1 cellular context compared by ENCODE assay signal in the genomic region with DNA sequence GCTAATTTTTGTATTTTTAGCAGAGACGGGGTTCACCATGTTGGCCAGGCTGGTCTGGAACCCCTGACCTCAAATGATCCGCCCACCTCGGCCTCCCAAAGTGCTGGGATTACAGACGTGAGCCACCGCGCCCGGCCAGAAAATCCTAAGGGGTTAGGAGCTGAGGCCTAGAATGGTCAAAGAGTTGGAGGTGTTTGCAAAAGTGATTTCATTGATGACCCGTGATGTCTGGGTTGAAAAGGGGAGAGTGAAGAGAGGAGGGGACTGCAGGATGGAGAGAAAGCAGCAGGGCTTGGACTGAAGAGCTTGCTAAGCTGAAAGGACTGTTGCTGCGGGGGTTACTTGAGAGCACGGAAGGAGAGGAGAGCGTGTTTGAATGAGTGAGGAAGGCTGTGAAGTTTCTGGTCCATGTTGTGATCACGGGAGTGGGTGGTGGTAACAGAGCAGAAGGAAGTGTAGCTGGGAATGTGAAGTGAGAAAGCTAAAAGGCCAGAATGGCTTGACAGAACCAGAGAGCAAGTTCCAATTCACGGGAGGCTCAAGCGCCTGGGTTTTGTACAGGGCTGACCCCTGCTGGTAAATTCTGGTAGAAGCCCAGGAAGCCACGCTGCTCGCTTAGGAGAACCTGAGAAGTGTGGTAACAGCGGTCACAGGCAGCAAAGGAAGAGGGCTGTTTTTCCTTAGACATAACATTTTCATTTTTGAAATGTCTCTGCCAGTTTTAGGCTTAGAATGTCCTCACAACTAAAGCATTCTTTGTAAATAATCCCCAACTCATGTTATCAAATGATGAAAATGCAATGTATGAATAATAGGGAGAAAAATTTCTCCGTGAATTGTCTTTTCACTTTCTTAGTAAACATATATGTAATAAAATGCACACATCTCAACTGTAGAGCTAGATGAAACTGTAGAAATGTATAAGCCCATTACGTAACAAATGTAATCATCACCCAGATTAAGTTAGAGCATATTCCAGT.
A peak's percentile ranks its signal among the peaks of the same experiment; 100 is the strongest.
TF ChIP-seq lines count a peak whose summit lies in the region.

No MANE protein-coding gene starts in this region.

TF ChIP-seq in HepG2, 621 proteins besides CTCF, POLR2A, EP300 and RAD21 (continued from another document and continues in another):
- TF ChIP-seq, protein P1, sequence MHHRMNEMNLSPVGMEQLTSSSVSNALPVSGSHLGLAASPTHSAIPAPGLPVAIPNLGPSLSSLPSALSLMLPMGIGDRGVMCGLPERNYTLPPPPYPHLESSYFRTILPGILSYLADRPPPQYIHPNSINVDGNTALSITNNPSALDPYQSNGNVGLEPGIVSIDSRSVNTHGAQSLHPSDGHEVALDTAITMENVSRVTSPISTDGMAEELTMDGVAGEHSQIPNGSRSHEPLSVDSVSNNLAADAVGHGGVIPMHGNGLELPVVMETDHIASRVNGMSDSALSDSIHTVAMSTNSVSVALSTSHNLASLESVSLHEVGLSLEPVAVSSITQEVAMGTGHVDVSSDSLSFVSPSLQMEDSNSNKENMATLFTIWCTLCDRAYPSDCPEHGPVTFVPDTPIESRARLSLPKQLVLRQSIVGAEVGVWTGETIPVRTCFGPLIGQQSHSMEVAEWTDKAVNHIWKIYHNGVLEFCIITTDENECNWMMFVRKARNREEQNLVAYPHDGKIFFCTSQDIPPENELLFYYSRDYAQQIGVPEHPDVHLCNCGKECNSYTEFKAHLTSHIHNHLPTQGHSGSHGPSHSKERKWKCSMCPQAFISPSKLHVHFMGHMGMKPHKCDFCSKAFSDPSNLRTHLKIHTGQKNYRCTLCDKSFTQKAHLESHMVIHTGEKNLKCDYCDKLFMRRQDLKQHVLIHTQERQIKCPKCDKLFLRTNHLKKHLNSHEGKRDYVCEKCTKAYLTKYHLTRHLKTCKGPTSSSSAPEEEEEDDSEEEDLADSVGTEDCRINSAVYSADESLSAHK (CRISPR knock-in tag; IDR thresholded peaks at IDR 0.05; ENCODE audit: borderline replicate concordance), result no peak
- no peak for TF ChIP-seq SMARCC2 (IDR thresholded peaks at IDR 0.05)
- TF ChIP-seq, protein P2, sequence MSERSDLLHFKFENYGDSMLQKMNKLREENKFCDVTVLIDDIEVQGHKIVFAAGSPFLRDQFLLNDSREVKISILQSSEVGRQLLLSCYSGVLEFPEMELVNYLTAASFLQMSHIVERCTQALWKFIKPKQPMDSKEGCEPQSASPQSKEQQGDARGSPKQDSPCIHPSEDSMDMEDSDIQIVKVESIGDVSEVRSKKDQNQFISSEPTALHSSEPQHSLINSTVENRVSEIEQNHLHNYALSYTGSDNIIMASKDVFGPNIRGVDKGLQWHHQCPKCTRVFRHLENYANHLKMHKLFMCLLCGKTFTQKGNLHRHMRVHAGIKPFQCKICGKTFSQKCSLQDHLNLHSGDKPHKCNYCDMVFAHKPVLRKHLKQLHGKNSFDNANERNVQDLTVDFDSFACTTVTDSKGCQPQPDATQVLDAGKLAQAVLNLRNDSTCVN (CRISPR knock-in tag; IDR thresholded peaks at IDR 0.05; ENCODE audit: borderline replicate concordance), result 0 out of 2 replicates have a peak, but pooled peaks have one; percentile 18
- TF ChIP-seq, protein P3, sequence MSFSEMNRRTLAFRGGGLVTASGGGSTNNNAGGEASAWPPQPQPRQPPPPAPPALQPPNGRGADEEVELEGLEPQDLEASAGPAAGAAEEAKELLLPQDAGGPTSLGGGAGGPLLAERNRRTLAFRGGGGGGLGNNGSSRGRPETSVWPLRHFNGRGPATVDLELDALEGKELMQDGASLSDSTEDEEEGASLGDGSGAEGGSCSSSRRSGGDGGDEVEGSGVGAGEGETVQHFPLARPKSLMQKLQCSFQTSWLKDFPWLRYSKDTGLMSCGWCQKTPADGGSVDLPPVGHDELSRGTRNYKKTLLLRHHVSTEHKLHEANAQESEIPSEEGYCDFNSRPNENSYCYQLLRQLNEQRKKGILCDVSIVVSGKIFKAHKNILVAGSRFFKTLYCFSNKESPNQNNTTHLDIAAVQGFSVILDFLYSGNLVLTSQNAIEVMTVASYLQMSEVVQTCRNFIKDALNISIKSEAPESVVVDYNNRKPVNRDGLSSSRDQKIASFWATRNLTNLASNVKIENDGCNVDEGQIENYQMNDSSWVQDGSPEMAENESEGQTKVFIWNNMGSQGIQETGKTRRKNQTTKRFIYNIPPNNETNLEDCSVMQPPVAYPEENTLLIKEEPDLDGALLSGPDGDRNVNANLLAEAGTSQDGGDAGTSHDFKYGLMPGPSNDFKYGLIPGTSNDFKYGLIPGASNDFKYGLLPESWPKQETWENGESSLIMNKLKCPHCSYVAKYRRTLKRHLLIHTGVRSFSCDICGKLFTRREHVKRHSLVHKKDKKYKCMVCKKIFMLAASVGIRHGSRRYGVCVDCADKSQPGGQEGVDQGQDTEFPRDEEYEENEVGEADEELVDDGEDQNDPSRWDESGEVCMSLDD (CRISPR knock-in tag; IDR thresholded peaks at IDR 0.05; ENCODE audit: borderline replicate concordance), result no peak
- TF ChIP-seq PHB2 (IDR thresholded peaks at IDR 0.05; ENCODE audit: partially characterized antibody), result no peak
- TF ChIP-seq HNF4A (CRISPR knock-in tag; IDR thresholded peaks at IDR 0.05), result peak; percentile 57
- no peak for TF ChIP-seq KDM3A (CRISPR knock-in tag; IDR thresholded peaks at IDR 0.05; ENCODE audit: low read depth)
- TF ChIP-seq ZNF44 (CRISPR knock-in tag; IDR thresholded peaks at IDR 0.05), result no peak
- no peak; the same call in 1 of the 2 replicates for TF ChIP-seq TSC22D2 (CRISPR knock-in tag; IDR thresholded peaks at IDR 0.05; ENCODE audit: borderline replicate concordance)
- TF ChIP-seq MXI1 (IDR thresholded peaks at IDR 0.05; ENCODE audit: borderline replicate concordance, low read depth, low read length), result peak; percentile 63; the same call in 1 of the 3 replicates
- no peak for TF ChIP-seq TAF15 (IDR thresholded peaks at IDR 0.05; ENCODE audit: low read depth, low read length, poor library complexity, severe bottlenecking)
- TF ChIP-seq, protein P4, sequence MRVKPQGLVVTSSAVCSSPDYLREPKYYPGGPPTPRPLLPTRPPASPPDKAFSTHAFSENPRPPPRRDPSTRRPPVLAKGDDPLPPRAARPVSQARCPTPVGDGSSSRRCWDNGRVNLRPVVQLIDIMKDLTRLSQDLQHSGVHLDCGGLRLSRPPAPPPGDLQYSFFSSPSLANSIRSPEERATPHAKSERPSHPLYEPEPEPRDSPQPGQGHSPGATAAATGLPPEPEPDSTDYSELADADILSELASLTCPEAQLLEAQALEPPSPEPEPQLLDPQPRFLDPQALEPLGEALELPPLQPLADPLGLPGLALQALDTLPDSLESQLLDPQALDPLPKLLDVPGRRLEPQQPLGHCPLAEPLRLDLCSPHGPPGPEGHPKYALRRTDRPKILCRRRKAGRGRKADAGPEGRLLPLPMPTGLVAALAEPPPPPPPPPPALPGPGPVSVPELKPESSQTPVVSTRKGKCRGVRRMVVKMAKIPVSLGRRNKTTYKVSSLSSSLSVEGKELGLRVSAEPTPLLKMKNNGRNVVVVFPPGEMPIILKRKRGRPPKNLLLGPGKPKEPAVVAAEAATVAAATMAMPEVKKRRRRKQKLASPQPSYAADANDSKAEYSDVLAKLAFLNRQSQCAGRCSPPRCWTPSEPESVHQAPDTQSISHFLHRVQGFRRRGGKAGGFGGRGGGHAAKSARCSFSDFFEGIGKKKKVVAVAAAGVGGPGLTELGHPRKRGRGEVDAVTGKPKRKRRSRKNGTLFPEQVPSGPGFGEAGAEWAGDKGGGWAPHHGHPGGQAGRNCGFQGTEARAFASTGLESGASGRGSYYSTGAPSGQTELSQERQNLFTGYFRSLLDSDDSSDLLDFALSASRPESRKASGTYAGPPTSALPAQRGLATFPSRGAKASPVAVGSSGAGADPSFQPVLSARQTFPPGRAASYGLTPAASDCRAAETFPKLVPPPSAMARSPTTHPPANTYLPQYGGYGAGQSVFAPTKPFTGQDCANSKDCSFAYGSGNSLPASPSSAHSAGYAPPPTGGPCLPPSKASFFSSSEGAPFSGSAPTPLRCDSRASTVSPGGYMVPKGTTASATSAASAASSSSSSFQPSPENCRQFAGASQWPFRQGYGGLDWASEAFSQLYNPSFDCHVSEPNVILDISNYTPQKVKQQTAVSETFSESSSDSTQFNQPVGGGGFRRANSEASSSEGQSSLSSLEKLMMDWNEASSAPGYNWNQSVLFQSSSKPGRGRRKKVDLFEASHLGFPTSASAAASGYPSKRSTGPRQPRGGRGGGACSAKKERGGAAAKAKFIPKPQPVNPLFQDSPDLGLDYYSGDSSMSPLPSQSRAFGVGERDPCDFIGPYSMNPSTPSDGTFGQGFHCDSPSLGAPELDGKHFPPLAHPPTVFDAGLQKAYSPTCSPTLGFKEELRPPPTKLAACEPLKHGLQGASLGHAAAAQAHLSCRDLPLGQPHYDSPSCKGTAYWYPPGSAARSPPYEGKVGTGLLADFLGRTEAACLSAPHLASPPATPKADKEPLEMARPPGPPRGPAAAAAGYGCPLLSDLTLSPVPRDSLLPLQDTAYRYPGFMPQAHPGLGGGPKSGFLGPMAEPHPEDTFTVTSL (CRISPR knock-in tag; IDR thresholded peaks at IDR 0.05; ENCODE audit: borderline replicate concordance), result no peak
- peak; percentile 78 for TF ChIP-seq XRCC5 (optimal IDR thresholded peaks at IDR 0.05; ENCODE audit: low read length)
- peak; percentile 47; the same call in 1 of the 2 replicates for TF ChIP-seq ZNF788 (CRISPR knock-in tag; IDR thresholded peaks at IDR 0.05; ENCODE audit: borderline replicate concordance)
- no peak for TF ChIP-seq NBN (conservative IDR thresholded peaks at IDR 0.05)
- TF ChIP-seq, protein P5, sequence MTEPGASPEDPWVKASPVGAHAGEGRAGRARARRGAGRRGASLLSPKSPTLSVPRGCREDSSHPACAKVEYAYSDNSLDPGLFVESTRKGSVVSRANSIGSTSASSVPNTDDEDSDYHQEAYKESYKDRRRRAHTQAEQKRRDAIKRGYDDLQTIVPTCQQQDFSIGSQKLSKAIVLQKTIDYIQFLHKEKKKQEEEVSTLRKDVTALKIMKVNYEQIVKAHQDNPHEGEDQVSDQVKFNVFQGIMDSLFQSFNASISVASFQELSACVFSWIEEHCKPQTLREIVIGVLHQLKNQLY (CRISPR knock-in tag; IDR thresholded peaks at IDR 0.05), result no peak
- TF ChIP-seq, protein P6, sequence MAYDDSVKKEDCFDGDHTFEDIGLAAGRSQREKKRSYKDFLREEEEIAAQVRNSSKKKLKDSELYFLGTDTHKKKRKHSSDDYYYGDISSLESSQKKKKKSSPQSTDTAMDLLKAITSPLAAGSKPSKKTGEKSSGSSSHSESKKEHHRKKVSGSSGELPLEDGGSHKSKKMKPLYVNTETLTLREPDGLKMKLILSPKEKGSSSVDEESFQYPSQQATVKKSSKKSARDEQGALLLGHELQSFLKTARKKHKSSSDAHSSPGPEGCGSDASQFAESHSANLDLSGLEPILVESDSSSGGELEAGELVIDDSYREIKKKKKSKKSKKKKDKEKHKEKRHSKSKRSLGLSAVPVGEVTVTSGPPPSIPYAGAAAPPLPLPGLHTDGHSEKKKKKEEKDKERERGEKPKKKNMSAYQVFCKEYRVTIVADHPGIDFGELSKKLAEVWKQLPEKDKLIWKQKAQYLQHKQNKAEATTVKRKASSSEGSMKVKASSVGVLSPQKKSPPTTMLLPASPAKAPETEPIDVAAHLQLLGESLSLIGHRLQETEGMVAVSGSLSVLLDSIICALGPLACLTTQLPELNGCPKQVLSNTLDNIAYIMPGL (CRISPR knock-in tag; IDR thresholded peaks at IDR 0.05; ENCODE audit: borderline replicate concordance in 1 of 2, low read depth in 1 of 2), result peak; percentile 87 to 90
- TF ChIP-seq KAT7 (CRISPR knock-in tag; IDR thresholded peaks at IDR 0.05; ENCODE audit: borderline replicate concordance), result no peak; the same call in 1 of the 2 replicates
- no peak for TF ChIP-seq TARDBP (CRISPR knock-in tag; IDR thresholded peaks at IDR 0.05)
- no peak for TF ChIP-seq RFX1 (IDR thresholded peaks at IDR 0.05)
- no peak for TF ChIP-seq ZBTB1 (CRISPR knock-in tag; IDR thresholded peaks at IDR 0.05; ENCODE audit: borderline replicate concordance)
- TF ChIP-seq SMARCE1 (IDR thresholded peaks at IDR 0.05; ENCODE audit: borderline replicate concordance), result no peak
- no peak for TF ChIP-seq LCORL (IDR thresholded peaks at IDR 0.05)
- TF ChIP-seq LCORL (CRISPR knock-in tag; IDR thresholded peaks at IDR 0.05), result peak; percentile 21; the same call in 1 of the 2 replicates
- no peak for TF ChIP-seq PTBP1 (IDR thresholded peaks at IDR 0.05; ENCODE audit: low read depth, low read length, poor library complexity, severe bottlenecking)
- peak; percentile 69 for TF ChIP-seq ZNF781 (CRISPR knock-in tag; IDR thresholded peaks at IDR 0.05; ENCODE audit: borderline replicate concordance, not compliant biosample characterization)
- TF ChIP-seq RELA (CRISPR knock-in tag; IDR thresholded peaks at IDR 0.05), result no peak
- no peak for TF ChIP-seq U2AF1 (optimal IDR thresholded peaks at IDR 0.05; ENCODE audit: low read depth, low read length)
- 0 out of 4 replicates have a peak, but pooled peaks of 1 of the 2 experiments have one; percentile 16 for TF ChIP-seq MAFK (conservative IDR thresholded peaks at IDR 0.05 in 1 of 2, IDR thresholded peaks at IDR 0.05 in 1 of 2; ENCODE audit: low read length in 2 of 2)
- peak; percentile 32; the same call in 1 of the 2 replicates for TF ChIP-seq ETV5 (CRISPR knock-in tag; IDR thresholded peaks at IDR 0.05; ENCODE audit: borderline replicate concordance)
- TF ChIP-seq, protein P7, sequence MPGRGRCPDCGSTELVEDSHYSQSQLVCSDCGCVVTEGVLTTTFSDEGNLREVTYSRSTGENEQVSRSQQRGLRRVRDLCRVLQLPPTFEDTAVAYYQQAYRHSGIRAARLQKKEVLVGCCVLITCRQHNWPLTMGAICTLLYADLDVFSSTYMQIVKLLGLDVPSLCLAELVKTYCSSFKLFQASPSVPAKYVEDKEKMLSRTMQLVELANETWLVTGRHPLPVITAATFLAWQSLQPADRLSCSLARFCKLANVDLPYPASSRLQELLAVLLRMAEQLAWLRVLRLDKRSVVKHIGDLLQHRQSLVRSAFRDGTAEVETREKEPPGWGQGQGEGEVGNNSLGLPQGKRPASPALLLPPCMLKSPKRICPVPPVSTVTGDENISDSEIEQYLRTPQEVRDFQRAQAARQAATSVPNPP (CRISPR knock-in tag; IDR thresholded peaks at IDR 0.05), result no peak
